Comparison of ENCODE assay signal across 32 cellular contexts in the genomic region with DNA sequence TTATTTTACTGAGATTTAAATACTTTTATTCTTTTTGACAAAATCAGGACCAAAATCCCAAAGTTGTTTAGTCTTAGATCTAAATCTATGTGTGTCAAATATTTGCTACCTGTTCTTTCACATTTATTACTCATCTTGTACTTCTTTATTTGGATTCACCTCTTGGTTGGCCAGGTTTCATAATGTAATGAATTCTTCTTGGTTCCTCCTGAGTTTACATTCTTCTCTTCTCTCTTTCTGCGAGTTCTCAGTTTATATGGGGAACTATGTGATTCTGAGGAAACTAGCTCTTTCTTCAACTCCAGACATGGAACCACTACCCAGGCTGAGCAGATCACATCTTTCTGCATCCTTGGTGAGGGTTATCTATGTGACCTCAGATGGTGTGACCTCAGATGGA. TPM values are rescaled to one million over a fixed set of nuclear protein-coding genes. Genes with fewer than 3 reads are reported as not detected.
"Had no signal": no experiment of that assay in that cellular context is flagged by ENCODE, and none has a peak within 500 bp of the region (broad histone marks: within the 10 kb centered on the region; RNA-seq: fewer than 3 reads in every experiment).

No MANE protein-coding gene starts in this region.

- DNase-seq: activated CD4-positive, alpha-beta T cell treated with anti-CD3 and anti-CD28 coated beads for 36 hours; activated CD4-positive, alpha-beta T cell treated with anti-CD3 and anti-CD28 coated beads, Interleukin-2, amount 10 ng/mL, durations not matched to agents 7 days and 5 days; activated CD4-positive, alpha-beta T cell treated with anti-CD3 and anti-CD28 coated beads, Interleukin-2, amount 50 U/mL, for 48 hours; activated CD8-positive, alpha-beta T cell treated with anti-CD3 and anti-CD28 coated beads, Interleukin-2, amount 10 ng/mL, durations not matched to agents 7 days and 5 days; activated gamma-delta T cell; activated naive CD4-positive, alpha-beta T cell treated with Interleukin-2 at 50 U/mL for 16 hours; activated naive CD8-positive, alpha-beta T cell treated with anti-CD3 and anti-CD28 coated beads, Interleukin-2, amount 10 ng/mL, durations not matched to agents 7 days and 5 days; activated T-cell treated with anti-CD3 and anti-CD28 coated beads, Interleukin-2, amount 50 U/mL, for 24 hours; body of pancreas; NCI-H1048; NCI-H1105 treated with DMSO at 0.1 percent for 48 hours; NCI-H1436; NCI-H1694; NCI-H1930; NCI-H2081 treated with DMSO at 0.1 percent for 48 hours; NCI-H226; NCI-H524 treated with DMSO at 0.1 percent for 48 hours; PC-3; Peyer's patch; RPMI8226; SHP77 treated with DMSO at 0.1 percent for 48 hours; SK-N-SH had no signal

- H3K4me1 ChIP-seq: breast epithelium, Peyer's patch, SJSA1 had no signal

- ATAC-seq: activated CD4-positive, alpha-beta T cell treated with anti-CD3 and anti-CD28 coated beads for 36 hours; activated CD4-positive, CD25-positive, alpha-beta regulatory T cell treated with anti-CD3 and anti-CD28 coated beads, Interleukin-2, amount 50 U/mL, for 24 hours; activated CD8-positive, alpha-beta T cell treated with anti-CD3 and anti-CD28 coated beads, Interleukin-2, amount 10 ng/mL, durations not matched to agents 7 days and 5 days; body of pancreas; PC-3; WTC11 had no signal

- H3K4me1 Mint-ChIP-seq: activated CD4-positive, alpha-beta T cell treated with anti-CD3 and anti-CD28 coated beads for 36 hours; activated naive CD4-positive, alpha-beta T cell treated with anti-CD3 and anti-CD28 coated beads, Interleukin-2, amount 50 U/mL, for 24 hours had no signal

- H3K9ac ChIP-seq: KMS-11, SK-N-SH had no signal

- H3K4me2 ChIP-seq: KMS-11, SK-N-SH had no signal

- H3K36me3 ChIP-seq: breast epithelium, Peyer's patch, SJSA1 had no signal

- H3K9me3 Mint-ChIP-seq: activated CD4-positive, alpha-beta T cell treated with anti-CD3 and anti-CD28 coated beads, Interleukin-2, amount 10 ng/mL, durations not matched to agents 7 days and 5 days; activated naive CD4-positive, alpha-beta T cell treated with anti-CD3 and anti-CD28 coated beads, Interleukin-2, amount 50 U/mL, for 24 hours; activated T-cell treated with anti-CD3 and anti-CD28 coated beads, Interleukin-2, amount 50 U/mL, for 24 hours; activated T-helper 2 cell treated with anti-CD3 and anti-CD28 coated beads, Interferon-gamma antibody, Interleukin-2, Interleukin-4, amounts not matched to agents 10 μg/mL and 5 μg/mL and 100 μg/mL, durations not matched to agents 14 hours and 24 hours and 36 hours; T-helper 1 cell treated with Interleukin-12 subunit alpha and Interleukin-12 subunit beta and Interleukin-4 antibody, amounts not matched to agents 30 μg/mL and 1 μg/mL, for 36 hours; T-helper 2 cell treated with Interferon-gamma antibody and Interleukin-4, amounts not matched to agents 5 μg/mL and 100 μg/mL, for 36 hours had no signal

- H3K9me3 ChIP-seq: body of pancreas, breast epithelium, Peyer's patch, SJSA1, SK-N-SH had no signal

- H3K4me3 Mint-ChIP-seq: activated CD4-positive, alpha-beta T cell treated with anti-CD3 and anti-CD28 coated beads for 36 hours; activated CD4-positive, alpha-beta T cell treated with anti-CD3 and anti-CD28 coated beads, Interleukin-2, amount 10 ng/mL, durations not matched to agents 7 days and 5 days; activated CD8-positive, alpha-beta T cell treated with anti-CD3 and anti-CD28 coated beads, Interleukin-2, amount 10 ng/mL, durations not matched to agents 7 days and 5 days; activated naive CD4-positive, alpha-beta T cell treated with anti-CD3 and anti-CD28 coated beads, Interleukin-2, amount 50 U/mL, for 24 hours; activated naive CD8-positive, alpha-beta T cell treated with anti-CD3 and anti-CD28 coated beads, Interleukin-2, amount 10 ng/mL, durations not matched to agents 7 days and 5 days; activated T-cell treated with anti-CD3 and anti-CD28 coated beads, Interleukin-2, amount 50 U/mL, for 24 hours; T-helper 1 cell treated with Interleukin-12 subunit alpha and Interleukin-12 subunit beta and Interleukin-4 antibody, amounts not matched to agents 30 μg/mL and 1 μg/mL, for 36 hours; T-helper 2 cell treated with Interferon-gamma antibody and Interleukin-4, amounts not matched to agents 5 μg/mL and 100 μg/mL, for 36 hours; WTC11 had no signal

- H3K27ac Mint-ChIP-seq: activated CD4-positive, alpha-beta T cell treated with anti-CD3 and anti-CD28 coated beads for 36 hours; activated CD4-positive, alpha-beta T cell treated with anti-CD3 and anti-CD28 coated beads, Interleukin-2, amount 10 ng/mL, durations not matched to agents 7 days and 5 days; activated CD8-positive, alpha-beta T cell treated with anti-CD3 and anti-CD28 coated beads, Interleukin-2, amount 10 ng/mL, durations not matched to agents 7 days and 5 days; activated naive CD4-positive, alpha-beta T cell treated with anti-CD3 and anti-CD28 coated beads, Interleukin-2, amount 50 U/mL, for 24 hours; activated naive CD8-positive, alpha-beta T cell treated with anti-CD3 and anti-CD28 coated beads, Interleukin-2, amount 10 ng/mL, durations not matched to agents 7 days and 5 days; activated T-cell treated with anti-CD3 and anti-CD28 coated beads, Interleukin-2, amount 50 U/mL, for 24 hours; activated T-helper 2 cell treated with anti-CD3 and anti-CD28 coated beads, Interferon-gamma antibody, Interleukin-2, Interleukin-4, amounts not matched to agents 10 μg/mL and 5 μg/mL and 100 μg/mL, durations not matched to agents 14 hours and 24 hours and 36 hours; T-helper 1 cell treated with Interleukin-12 subunit alpha and Interleukin-12 subunit beta and Interleukin-4 antibody, amounts not matched to agents 30 μg/mL and 1 μg/mL, for 36 hours; T-helper 2 cell treated with Interferon-gamma antibody and Interleukin-4, amounts not matched to agents 5 μg/mL and 100 μg/mL, for 36 hours; WTC11 had no signal

- H3K27ac ChIP-seq: body of pancreas, breast epithelium, KMS-11, Peyer's patch, SJSA1 had no signal

- H3K4me3 ChIP-seq: body of pancreas, breast epithelium, Peyer's patch, SJSA1 had no signal

- H3K27me3 ChIP-seq: body of pancreas, breast epithelium, Peyer's patch, SJSA1 had no signal

- H3K36me3 Mint-ChIP-seq: activated naive CD4-positive, alpha-beta T cell treated with anti-CD3 and anti-CD28 coated beads, Interleukin-2, amount 50 U/mL, for 24 hours; activated naive CD8-positive, alpha-beta T cell treated with anti-CD3 and anti-CD28 coated beads, Interleukin-2, amount 10 ng/mL, durations not matched to agents 7 days and 5 days; WTC11 had no signal

RNA-seq across cellular contexts. Expression of a gene that starts 50.2 kb away (rescaled TPM):
- total RNA-seq: activated CD8-positive, alpha-beta T cell treated with anti-CD3 and anti-CD28 coated beads, Interleukin-2, amount 10 ng/mL, durations not matched to agents 7 days and 5 days; activated naive CD8-positive, alpha-beta T cell treated with anti-CD3 and anti-CD28 coated beads, Interleukin-2, amount 10 ng/mL, durations not matched to agents 7 days and 5 days; activated T-helper 2 cell treated with anti-CD3 and anti-CD28 coated beads, Interferon-gamma antibody, Interleukin-2, Interleukin-4, amounts not matched to agents 10 μg/mL and 5 μg/mL and 100 μg/mL, durations not matched to agents 14 hours and 24 hours and 36 hours; LHCN-M2; SJSA1 had no signal
- polyA plus RNA-seq: SK-N-SH had no signal
